Comparison of ENCODE assay signal across 10 cellular contexts in the genomic region with DNA sequence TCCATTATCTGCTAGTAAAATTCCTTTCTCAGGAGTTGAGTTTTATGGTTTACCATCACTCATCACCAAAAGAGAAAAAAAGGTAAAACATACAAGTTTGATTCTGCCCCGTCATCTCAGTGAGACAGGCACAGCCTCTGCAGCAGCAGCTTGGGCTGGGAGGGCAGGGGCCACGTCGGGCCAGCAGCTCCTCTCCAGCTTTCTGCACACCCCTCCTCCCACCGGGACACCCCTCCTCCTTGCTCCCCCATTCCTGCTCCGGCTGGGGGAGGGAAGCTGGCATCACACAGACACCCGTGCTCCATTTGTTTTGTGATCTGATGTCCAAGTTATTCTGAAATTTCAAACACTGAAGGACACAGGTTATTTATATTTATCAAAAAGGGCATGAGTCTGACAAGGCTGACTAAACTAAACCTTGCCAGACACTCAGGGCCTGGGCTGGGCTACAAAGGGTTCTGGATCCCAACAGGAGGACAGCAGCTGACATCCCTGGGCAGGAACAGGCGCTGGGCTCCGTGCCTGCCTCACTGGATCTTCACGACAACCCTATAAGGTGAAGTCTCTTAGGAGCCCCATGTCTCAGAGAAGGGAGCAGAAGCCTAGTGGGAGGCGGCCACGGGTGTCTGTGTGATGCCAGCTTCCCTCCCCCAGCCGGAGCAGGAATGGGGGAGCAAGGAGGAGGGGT.
DNase-seq lines count a peak whose midpoint lies in the region; ATAC-seq and TF ChIP-seq lines count a peak whose summit lies in the region.
"Had no signal": no experiment of that assay in that cellular context is flagged by ENCODE, and none has a peak within 500 bp of the region (broad histone marks: within the 10 kb centered on the region; RNA-seq: fewer than 3 reads in every experiment).

No MANE protein-coding gene starts in this region.

- intact Hi-C loops in esophagus squamous epithelium (cut with DNase I) = no loop called here
- intact Hi-C loops in thyroid gland (cut with DNase I) = no loop called here

- H3K27ac ChIP-seq in esophagus squamous epithelium (peak overlapping the region; percentile 23 to 90 (median 86)), thyroid gland (peak overlapping the region; percentile 80 to 94 (median 89))

- no peak overlapping the region for H3K4me3 ChIP-seq in esophagus squamous epithelium
- no peak overlapping the region for H3K4me3 ChIP-seq in thyroid gland (replicated peaks in 1 of 3)

- H3K27me3 ChIP-seq in esophagus squamous epithelium (no peaks in the 10 kb centered on the region), thyroid gland (no peaks in the 10 kb centered on the region)

- TF ChIP-seq POLR2A in esophagus squamous epithelium (IDR thresholded peaks at IDR 0.05) (no peak), thyroid gland (IDR thresholded peaks at IDR 0.05) (no peak)

- TF ChIP-seq CTCF in esophagus squamous epithelium (IDR thresholded peaks at IDR 0.05) (no peak), thyroid gland (IDR thresholded peaks at IDR 0.05) (no peak)

- no peak for DNase-seq in esophagus squamous epithelium (lab: John Stamatoyannopoulos, UW)
- DNase-seq in myocyte (ENCODE audit: low read depth) = peak; percentile 72
- peak in 1 of 2 donors; percentile 50 for DNase-seq in thyroid gland
- DNase-seq in HuH-7 (ENCODE audit: low spot score) = no peak
- no peak for DNase-seq in middle frontal gyrus (ENCODE audit: extremely low spot score, low spot score)
- DNase-seq: naive B cell, NCI-H510A had no signal

- ATAC-seq in SK-N-SH treated with all-trans-retinoic acid at 6 μM for 48 hours (peak; percentile 15; the same call in 2 of the 3 replicates), GM19455 (IDR thresholded peaks at IDR 0.05; ENCODE audit: unreplicated experiment) (no peak), HG02678 (IDR thresholded peaks at IDR 0.05; ENCODE audit: unreplicated experiment) (no peak)

- whole genome bisulfite sequencing in esophagus squamous epithelium, 2 donors = 67 to 75% methylated on average over 7 to 8 of the region's 12 CpGs
- 60 to 65% methylated on average over 11 of the region's 12 CpGs for WGBS in thyroid gland, 2 donors

- H3K36me3 ChIP-seq in esophagus squamous epithelium (peaks cover 0 to 6% (median 0%) of the 10 kb centered on the region in 3 donors), thyroid gland (no peaks in the 10 kb centered on the region)

- H3K4me1 ChIP-seq in esophagus squamous epithelium (peaks cover 39 to 68% (median 57%) of the 10 kb centered on the region in 3 donors), thyroid gland (peaks cover 27 to 58% of the 10 kb centered on the region in 2 donors)

- H3K9me3 ChIP-seq in esophagus squamous epithelium = no peaks in the 10 kb centered on the region
- H3K9me3 ChIP-seq in thyroid gland = no peaks in the 10 kb centered on the region

TF ChIP-seq in SK-N-SH treated with all-trans-retinoic acid at 6 μM for 48 hours, 23 proteins besides CTCF, POLR2A, EP300 and RAD21:
- TF ChIP-seq ZNF8 (CRISPR knock-in tag; IDR thresholded peaks at IDR 0.05) (no peak), ESRRG (CRISPR knock-in tag; IDR thresholded peaks at IDR 0.05) (no peak), ZNF565 (CRISPR knock-in tag; conservative IDR thresholded peaks at IDR 0.05; ENCODE audit: low read depth) (no peak), ISL1 (CRISPR knock-in tag; IDR thresholded peaks at IDR 0.05) (no peak), ARNTL (CRISPR knock-in tag; IDR thresholded peaks at IDR 0.05; ENCODE audit: borderline replicate concordance, low read depth) (no peak), TOX (CRISPR knock-in tag; IDR thresholded peaks at IDR 0.05; ENCODE audit: borderline replicate concordance) (no peak), ZFP30 (CRISPR knock-in tag; IDR thresholded peaks at IDR 0.05) (no peak), BACH2 (CRISPR knock-in tag; IDR thresholded peaks at IDR 0.05; ENCODE audit: borderline replicate concordance) (no peak), ZNF70 (CRISPR knock-in tag; IDR thresholded peaks at IDR 0.05) (no peak), PPARA (CRISPR knock-in tag; IDR thresholded peaks at IDR 0.05; ENCODE audit: borderline replicate concordance) (no peak), ZC3H10 (CRISPR knock-in tag; IDR thresholded peaks at IDR 0.05) (no peak), RARB (CRISPR knock-in tag; IDR thresholded peaks at IDR 0.05) (no peak), TCF4 (CRISPR knock-in tag; IDR thresholded peaks at IDR 0.05; ENCODE audit: borderline replicate concordance) (no peak)
- TF ChIP-seq, protein P1, sequence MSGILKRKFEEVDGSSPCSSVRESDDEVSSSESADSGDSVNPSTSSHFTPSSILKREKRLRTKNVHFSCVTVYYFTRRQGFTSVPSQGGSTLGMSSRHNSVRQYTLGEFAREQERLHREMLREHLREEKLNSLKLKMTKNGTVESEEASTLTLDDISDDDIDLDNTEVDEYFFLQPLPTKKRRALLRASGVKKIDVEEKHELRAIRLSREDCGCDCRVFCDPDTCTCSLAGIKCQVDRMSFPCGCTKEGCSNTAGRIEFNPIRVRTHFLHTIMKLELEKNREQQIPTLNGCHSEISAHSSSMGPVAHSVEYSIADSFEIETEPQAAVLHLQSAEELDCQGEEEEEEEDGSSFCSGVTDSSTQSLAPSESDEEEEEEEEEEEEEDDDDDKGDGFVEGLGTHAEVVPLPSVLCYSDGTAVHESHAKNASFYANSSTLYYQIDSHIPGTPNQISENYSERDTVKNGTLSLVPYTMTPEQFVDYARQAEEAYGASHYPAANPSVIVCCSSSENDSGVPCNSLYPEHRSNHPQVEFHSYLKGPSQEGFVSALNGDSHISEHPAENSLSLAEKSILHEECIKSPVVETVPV (CRISPR knock-in tag; IDR thresholded peaks at IDR 0.05) = no peak
- TF ChIP-seq, protein P2, sequence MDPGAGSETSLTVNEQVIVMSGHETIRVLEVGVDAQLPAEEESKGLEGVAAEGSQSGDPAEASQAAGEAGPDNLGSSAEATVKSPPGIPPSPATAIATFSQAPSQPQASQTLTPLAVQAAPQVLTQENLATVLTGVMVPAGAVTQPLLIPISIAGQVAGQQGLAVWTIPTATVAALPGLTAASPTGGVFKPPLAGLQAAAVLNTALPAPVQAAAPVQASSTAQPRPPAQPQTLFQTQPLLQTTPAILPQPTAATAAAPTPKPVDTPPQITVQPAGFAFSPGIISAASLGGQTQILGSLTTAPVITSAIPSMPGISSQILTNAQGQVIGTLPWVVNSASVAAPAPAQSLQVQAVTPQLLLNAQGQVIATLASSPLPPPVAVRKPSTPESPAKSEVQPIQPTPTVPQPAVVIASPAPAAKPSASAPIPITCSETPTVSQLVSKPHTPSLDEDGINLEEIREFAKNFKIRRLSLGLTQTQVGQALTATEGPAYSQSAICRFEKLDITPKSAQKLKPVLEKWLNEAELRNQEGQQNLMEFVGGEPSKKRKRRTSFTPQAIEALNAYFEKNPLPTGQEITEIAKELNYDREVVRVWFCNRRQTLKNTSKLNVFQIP (CRISPR knock-in tag; IDR thresholded peaks at IDR 0.05; ENCODE audit: borderline replicate concordance, low read depth) = no peak
- TF ChIP-seq, protein P3, sequence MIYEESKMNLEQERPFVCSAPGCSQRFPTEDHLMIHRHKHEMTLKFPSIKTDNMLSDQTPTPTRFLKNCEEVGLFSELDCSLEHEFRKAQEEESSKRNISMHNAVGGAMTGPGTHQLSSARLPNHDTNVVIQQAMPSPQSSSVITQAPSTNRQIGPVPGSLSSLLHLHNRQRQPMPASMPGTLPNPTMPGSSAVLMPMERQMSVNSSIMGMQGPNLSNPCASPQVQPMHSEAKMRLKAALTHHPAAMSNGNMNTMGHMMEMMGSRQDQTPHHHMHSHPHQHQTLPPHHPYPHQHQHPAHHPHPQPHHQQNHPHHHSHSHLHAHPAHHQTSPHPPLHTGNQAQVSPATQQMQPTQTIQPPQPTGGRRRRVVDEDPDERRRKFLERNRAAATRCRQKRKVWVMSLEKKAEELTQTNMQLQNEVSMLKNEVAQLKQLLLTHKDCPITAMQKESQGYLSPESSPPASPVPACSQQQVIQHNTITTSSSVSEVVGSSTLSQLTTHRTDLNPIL (CRISPR knock-in tag; IDR thresholded peaks at IDR 0.05; ENCODE audit: low read depth) = no peak
